In the genomic region with DNA sequence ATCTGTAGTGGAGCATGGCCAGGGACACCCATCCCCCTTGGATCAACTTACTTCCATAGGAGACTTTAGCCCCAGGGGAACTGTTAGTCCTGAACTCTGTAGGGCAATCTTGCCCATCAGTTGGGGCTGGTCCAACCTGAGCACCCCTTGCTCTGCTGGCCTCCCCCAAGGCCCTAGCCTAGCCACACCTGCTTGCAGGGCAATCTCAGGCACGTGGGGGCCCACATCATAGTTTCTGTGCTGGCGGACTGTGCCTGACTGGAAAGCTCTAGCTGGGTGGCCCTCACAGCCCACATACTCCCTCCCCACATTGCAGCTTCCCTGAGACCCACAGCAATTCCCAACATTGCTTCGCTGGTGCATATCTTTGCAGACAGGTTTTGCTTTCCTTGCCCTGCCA, we compare ENCODE assay signal across 27 cellular contexts. TPM values are rescaled to one million over a fixed set of nuclear protein-coding genes. Genes with fewer than 3 reads are reported as not detected.
"Had no signal": no experiment of that assay in that cellular context is flagged by ENCODE, and none has a peak within 500 bp of the region (broad histone marks: within the 10 kb centered on the region; RNA-seq: fewer than 3 reads in every experiment).

No MANE protein-coding gene starts in this region.

- H3K36me3 Mint-ChIP-seq: natural killer cell; stimulated activated effector memory CD8-positive, alpha-beta T cell treated with anti-CD3 and anti-CD28 coated beads, Interleukin-12 subunit alpha, Interleukin-12 subunit beta, amount 100 ng/mL, for 72 hours; stimulated activated naive B cell treated with anti-CD40 and anti-IgM and Interleukin-4, amounts not matched to agents 10 μg/mL and 1 μg/mL and 100 μg/mL, for 72 hours; type B pancreatic cell had no signal

- H3K4me3 Mint-ChIP-seq: naive thymus-derived CD4-positive, alpha-beta T cell; natural killer cell; nephron; neural progenitor cell; stimulated activated effector memory CD8-positive, alpha-beta T cell treated with anti-CD3 and anti-CD28 coated beads, Interleukin-12 subunit alpha, Interleukin-12 subunit beta, amount 100 ng/mL, for 72 hours; stimulated activated naive B cell treated with anti-CD40 and anti-IgM and Interleukin-4, amounts not matched to agents 10 μg/mL and 1 μg/mL and 100 μg/mL, for 72 hours; stimulated activated naive CD8-positive, alpha-beta T cell treated with anti-CD3 and anti-CD28 coated beads, Interleukin-15, Interleukin-2, amounts not matched to agents 100 ng/mL and 50 ng/mL, for 24 hours; type B pancreatic cell had no signal

- H3K9ac ChIP-seq: neural progenitor cell, parathyroid adenoma had no signal

- H3K9me3 ChIP-seq: ovary, psoas muscle, right lobe of liver, stomach, thoracic aorta, thyroid gland, vagina had no signal

- H3K36me3 ChIP-seq: neural progenitor cell, ovary, right lobe of liver, sigmoid colon, stomach, thoracic aorta, thyroid gland, tibial nerve, vagina had no signal

- H3K4me3 ChIP-seq: neural progenitor cell, ovary, psoas muscle, right lobe of liver, sigmoid colon, stomach, thoracic aorta, thyroid gland, tibial nerve, vagina had no signal

- H3K27me3 ChIP-seq: ovary, right lobe of liver, sigmoid colon, stomach, thyroid gland, tibial nerve, vagina had no signal

- H3K27me3 Mint-ChIP-seq: progenitor cell of endocrine pancreas, type B pancreatic cell had no signal

- H3K27ac Mint-ChIP-seq: naive thymus-derived CD4-positive, alpha-beta T cell; natural killer cell; nephron; neural progenitor cell; progenitor cell of endocrine pancreas; stimulated activated effector memory CD8-positive, alpha-beta T cell treated with anti-CD3 and anti-CD28 coated beads, Interleukin-12 subunit alpha, Interleukin-12 subunit beta, amount 100 ng/mL, for 72 hours; stimulated activated naive B cell treated with anti-CD40 and anti-IgM and Interleukin-4, amounts not matched to agents 10 μg/mL and 1 μg/mL and 100 μg/mL, for 72 hours; stimulated activated naive CD8-positive, alpha-beta T cell treated with anti-CD3 and anti-CD28 coated beads, Interleukin-15, Interleukin-2, amounts not matched to agents 100 ng/mL and 50 ng/mL, for 24 hours; type B pancreatic cell had no signal

- FAIRE-seq: small intestine had no signal

- ATAC-seq: naive thymus-derived CD4-positive, alpha-beta T cell; natural killer cell; psoas muscle; right cardiac atrium; right lobe of liver; stimulated activated effector memory CD8-positive, alpha-beta T cell treated with anti-CD3 and anti-CD28 coated beads, Interleukin-12 subunit alpha, Interleukin-12 subunit beta, amount 100 ng/mL, for 72 hours; stimulated activated naive B cell treated with anti-CD40 and anti-IgM and Interleukin-4, amounts not matched to agents 10 μg/mL and 1 μg/mL and 100 μg/mL, for 72 hours had no signal

- H3K27ac ChIP-seq: neural progenitor cell, ovary, parathyroid adenoma, psoas muscle, right lobe of liver, sigmoid colon, stomach, thoracic aorta, thyroid gland, tibial nerve, vagina had no signal

- H3K4me1 Mint-ChIP-seq: naive thymus-derived CD4-positive, alpha-beta T cell; natural killer cell; nephron; neural progenitor cell; stimulated activated effector memory CD8-positive, alpha-beta T cell treated with anti-CD3 and anti-CD28 coated beads, Interleukin-12 subunit alpha, Interleukin-12 subunit beta, amount 100 ng/mL, for 72 hours; stimulated activated naive B cell treated with anti-CD40 and anti-IgM and Interleukin-4, amounts not matched to agents 10 μg/mL and 1 μg/mL and 100 μg/mL, for 72 hours had no signal

- H3K9me3 Mint-ChIP-seq: stimulated activated naive B cell treated with anti-CD40 and anti-IgM and Interleukin-4, amounts not matched to agents 10 μg/mL and 1 μg/mL and 100 μg/mL, for 72 hours had no signal

- DNase-seq: naive thymus-derived CD4-positive, alpha-beta T cell; natural killer cell; occipital lobe; ovary; posterior cingulate gyrus; psoas muscle; right cardiac atrium; right lobe of liver; sigmoid colon; small intestine; stimulated activated CD4-positive, alpha-beta T cell treated with anti-CD3 and anti-CD28 coated beads, Interleukin-12 subunit alpha, Interleukin-12 subunit beta, amount 100 ng/mL, for 4 hours; stimulated activated CD4-positive, alpha-beta T cell treated with anti-CD3 and anti-CD28 coated beads, Interleukin-1b, Interleukin-23, amount 100 ng/mL, for 48 hours; stimulated activated CD4-positive, alpha-beta T cell treated with anti-CD3 and anti-CD28 coated beads, Interleukin-4, amount 100 ng/mL, for 24 hours; stimulated activated naive B cell treated with anti-CD40 and anti-IgM and Interleukin-4, amounts not matched to agents 10 μg/mL and 1 μg/mL and 100 μg/mL, for 72 hours; stimulated activated naive CD4-positive, alpha-beta T cell treated with Interleukin-2 at 50 U/mL for 16 hours; stomach; thyroid gland had no signal

- H3K4me1 ChIP-seq: parathyroid adenoma, psoas muscle, right lobe of liver, sigmoid colon, stomach, thyroid gland, tibial nerve, vagina had no signal

RNA-seq across cellular contexts. Expression of a gene that starts 6.6 kb away (rescaled TPM):
- total RNA-seq: naive thymus-derived CD4-positive, alpha-beta T cell; natural killer cell had no signal
- polyA plus RNA-seq: naive thymus-derived CD4-positive, alpha-beta T cell had no signal
